In genomic region chr4:110544594-110544993, GRCh38 we compare ENCODE assay signal across 25 cellular contexts.
"Had no signal": no experiment of that assay in that cellular context is flagged by ENCODE, and none has a peak within 500 bp of the region (broad histone marks: within the 10 kb centered on the region; RNA-seq: fewer than 3 reads in every experiment).

No MANE protein-coding gene starts in this region.

- H3K4me2 ChIP-seq: SK-N-SH had no signal

- H3K9me3 ChIP-seq: adrenal gland, MG63, Peyer's patch, SJSA1, SK-N-SH had no signal

- H3K27me3 ChIP-seq: adrenal gland, MG63, Peyer's patch, SJSA1 had no signal

- H3K9ac ChIP-seq: SK-N-SH had no signal

- ATAC-seq: activated CD8-positive, alpha-beta T cell treated with anti-CD3 and anti-CD28 coated beads, Interleukin-2, amount 10 ng/mL, durations not matched to agents 7 days and 5 days; activated naive CD4-positive, alpha-beta T cell treated with anti-CD3 and anti-CD28 coated beads, Interleukin-2, amount 50 U/mL, for 72 hours; activated T-cell treated with anti-CD3 and anti-CD28 coated beads, Interleukin-2, amount 50 U/mL, for 4 hours; PC-3 had no signal

- H3K27ac ChIP-seq: adrenal gland, Peyer's patch, SJSA1 had no signal

- DNase-seq: activated CD4-positive, alpha-beta T cell treated with anti-CD3 and anti-CD28 coated beads, Interleukin-2, amount 10 ng/mL, durations not matched to agents 24 days and 14 days; activated CD4-positive, alpha-beta T cell treated with anti-CD3 and anti-CD28 coated beads, Interleukin-2, amount 50 U/mL, for 48 hours; activated CD8-positive, alpha-beta T cell treated with anti-CD3 and anti-CD28 coated beads, Interleukin-2, amount 10 ng/mL, durations not matched to agents 7 days and 5 days; activated gamma-delta T cell treated with Interleukin-2 at 50 U/mL for 16 hours; activated naive CD4-positive, alpha-beta T cell treated with anti-CD3 and anti-CD28 coated beads for 36 hours; activated T-cell treated with anti-CD3 and anti-CD28 coated beads, Interleukin-2, amount 50 U/mL, for 4 hours; adrenal gland; anterior cingulate cortex; caudate nucleus; cerebellar nuclear complex; MG63; MV-4-11; NCI-H1092; NCI-H1436 treated with DMSO at 0.1 percent for 48 hours; NCI-H1694 treated with DMSO at 0.1 percent for 48 hours; NCI-H2029; NCI-H345; NCI-H524 treated with DMSO at 0.1 percent for 48 hours; PC-3; Peyer's patch; RPMI8226; SHP77 treated with DMSO at 0.1 percent for 48 hours; SK-N-SH had no signal

- H3K4me3 ChIP-seq: adrenal gland, MG63, Peyer's patch, SJSA1 had no signal

- H3K36me3 ChIP-seq: adrenal gland, MG63, SJSA1 had no signal

- H3K4me1 ChIP-seq: adrenal gland, Peyer's patch, SJSA1 had no signal
